In genomic region chr13:25901460-25902376, GRCh38 we compare ENCODE assay signal across 8 cellular contexts.
DNase-seq lines count a peak whose midpoint lies in the region; ATAC-seq, FAIRE-seq and TF ChIP-seq lines count a peak whose summit lies in the region.

No MANE protein-coding gene starts in this region.

- H3K9me3 ChIP-seq in GM12878 (replicated peaks; ENCODE audit: control insufficient read depth, insufficient read depth, low read length): peaks cover 4% of the 10 kb centered on the region; the same call in 2 of the 3 replicates

- BruUV-seq in GM12878 (replicated peaks; lab: Mats Ljungman, UMichigan): no TSS peak

- TF ChIP-seq EP300 in GM12878 (IDR thresholded peaks at IDR 0.05; ENCODE audit: borderline replicate concordance in 1 of 2, control insufficient read depth in 1 of 2, low read depth in 2 of 2, low read length in 2 of 2): peak; percentile 60 to 87; a peak in 3 of 4 replicates

- H3K27ac ChIP-seq in GM12878 (ENCODE audit: control insufficient read depth, insufficient read depth): no peak overlapping the region

- peak; percentile 23 for FAIRE-seq in GM12878 (lab: Jason Lieb, UNC)

- H3K9ac ChIP-seq in GM12878 (ENCODE audit: control insufficient read depth, insufficient read depth, low read length): no peak overlapping the region

- no peaks in the 10 kb centered on the region for H3K79me2 ChIP-seq in GM12878 (ENCODE audit: control insufficient read depth, insufficient read depth, low read length)

- POLR2A ChIA-PET in GM12878 (lab: Charles Lee): no interaction called here

- peak; percentile 98 for ATAC-seq in GM21723 (IDR thresholded peaks at IDR 0.05; ENCODE audit: unreplicated experiment)
- ATAC-seq in GM12878: peak; percentile 90

- no peak overlapping the region for H2AFZ ChIP-seq in GM12878 (ENCODE audit: control insufficient read depth, low read depth, low read length)

- RAD21 ChIA-PET in GM12878 (lab: Charles Lee; ENCODE audit: unreplicated experiment): interaction anchor here (0.9 kb wide), 1 partner anchor 64 kb away, joined by 3 read pairs; no protein-coding TSS in a partner anchor

- H3K4me2 ChIP-seq in GM12878 (ENCODE audit: control insufficient read depth, insufficient read depth): no peak overlapping the region

- SMC1A ChIA-PET in GM12878 (lab: Charles Lee; ENCODE audit: uncharacterized antibody, unreplicated experiment): no interaction called here

- DNase-seq in NCI-H82 (lab: John Stamatoyannopoulos, UW) (peak; percentile 17), NCI-H82 treated with DMSO at 0.1 percent for 48 hours (lab: John Stamatoyannopoulos, UW; ENCODE audit: unreplicated experiment) (no peak), MV-4-11 (lab: John Stamatoyannopoulos, UW) (peak; percentile 79), GM12878 (ENCODE audit: low read depth, low spot score) (peak; percentile 75), pulmonary artery endothelial cell (ENCODE audit: low read depth, low spot score) (peak; percentile 24), hypothalamus (lab: John Stamatoyannopoulos, UW) (no peak)
- DNase-seq in effector CD8-positive, alpha-beta T cell (lab: John Stamatoyannopoulos, UW): no peak

- H4K20me1 ChIP-seq in GM12878 (ENCODE audit: control insufficient read depth, insufficient read depth): no peaks in the 10 kb centered on the region

- no peak overlapping the region for H3K4me3 ChIP-seq in GM12878

- intact Hi-C loops in GM12878 (cut with micrococcal nuclease; ENCODE audit: unreplicated experiment): no loop called here

- TF ChIP-seq CTCF in GM12878 (IDR thresholded peaks at IDR 0.05 in 2 of 3, conservative IDR thresholded peaks at IDR 0.05 in 1 of 3; ENCODE audit: control insufficient read depth in 2 of 3, extremely low read depth in 1 of 3, insufficient read depth in 1 of 3, low read depth in 3 of 3, low read length in 3 of 3): no peak

- no peaks in the 10 kb centered on the region for H3K36me3 ChIP-seq in GM12878 (ENCODE audit: control insufficient read depth in 2 of 2, insufficient read depth in 2 of 2, low read length in 1 of 2)

- TF ChIP-seq POLR2A in GM12878 (IDR thresholded peaks at IDR 0.05; ENCODE audit: low read depth, low read length): no peak

- WGBS in GM12878 (ENCODE audit: insufficient coverage, insufficient replicate concordance, low lambda C conversion rate, missing lambda C conversion rate): 12% methylated on average over 10 of the region's 10 CpGs

- H3K4me1 ChIP-seq in GM12878 (ENCODE audit: control insufficient read depth, insufficient read depth, low read length): peaks cover 12% of the 10 kb centered on the region

- no peaks in the 10 kb centered on the region for H3K27me3 ChIP-seq in GM12878 (replicated peaks in 1 of 2; ENCODE audit: control insufficient read depth in 2 of 2, insufficient read depth in 2 of 2, low read length in 1 of 2)

- TF ChIP-seq RAD21 in GM12878 (IDR thresholded peaks at IDR 0.05; ENCODE audit: insufficient read depth, low read depth, low read length): no peak

- in situ Hi-C loops in GM12878 (cut with MboI): no loop called here

- CTCF ChIA-PET in GM12878 (lab: Yijun Ruan, JAX): interaction anchor here (0.6 kb wide), 1 partner anchor 120 kb away, joined by 3 read pairs; no protein-coding TSS in a partner anchor

TF ChIP-seq in GM12878, 131 proteins besides CTCF, POLR2A, EP300 and RAD21 (continues in another document):
- TF ChIP-seq GABPA (IDR thresholded peaks at IDR 0.05; ENCODE audit: low read depth): peak; percentile 40; the same call in 1 of the 2 replicates
- TF ChIP-seq MEF2B (IDR thresholded peaks at IDR 0.05; ENCODE audit: partially characterized antibody, poor library complexity, severe bottlenecking): peak; percentile 38
- TF ChIP-seq PKNOX1 (IDR thresholded peaks at IDR 0.05): peak; percentile 88
- peak; percentile 78 for TF ChIP-seq E2F4 (IDR thresholded peaks at IDR 0.05; ENCODE audit: low read depth, low read length)
- no peak for TF ChIP-seq NR2C2 (IDR thresholded peaks at IDR 0.05; ENCODE audit: borderline replicate concordance, control insufficient read depth, insufficient read length, low read depth)
- TF ChIP-seq SPI1 (IDR thresholded peaks at IDR 0.05; ENCODE audit: borderline replicate concordance, insufficient read depth, low read depth, low read length): peak; percentile 21; the same call in 1 of the 2 replicates
- peak; percentile 88 for TF ChIP-seq PBX3 (IDR thresholded peaks at IDR 0.05; ENCODE audit: insufficient replicate concordance, low read depth, low read length)
- peak; percentile 70; the same call in 1 of the 2 replicates for TF ChIP-seq BCL11A (IDR thresholded peaks at IDR 0.05; ENCODE audit: low read depth, low read length)
- peak; percentile 68; the same call in 1 of the 2 replicates for TF ChIP-seq SIN3A (IDR thresholded peaks at IDR 0.05; ENCODE audit: low read depth, low read length)
- TF ChIP-seq TBL1XR1 (IDR thresholded peaks at IDR 0.05; ENCODE audit: low read depth, low read length): 0 out of 2 replicates have a peak, but pooled peaks have one; percentile 56
- no peak for TF ChIP-seq YBX1 (IDR thresholded peaks at IDR 0.05)
- no peak for TF ChIP-seq MLLT1 (IDR thresholded peaks at IDR 0.05)
- no peak for TF ChIP-seq NFXL1 (IDR thresholded peaks at IDR 0.05; ENCODE audit: borderline replicate concordance)
- 0 out of 2 replicates have a peak, but pooled peaks have one; percentile 19 for TF ChIP-seq CREB1 (IDR thresholded peaks at IDR 0.05; ENCODE audit: low read depth)
- TF ChIP-seq NFIC (IDR thresholded peaks at IDR 0.05; ENCODE audit: low read depth, low read length): peak; percentile 53; the same call in 1 of the 2 replicates
- TF ChIP-seq IKZF2 (IDR thresholded peaks at IDR 0.05): peak in 1 of 2 experiments; percentile 35; a peak in 2 of 4 replicates
- TF ChIP-seq RUNX3 (IDR thresholded peaks at IDR 0.05; ENCODE audit: low read length): peak; percentile 91
- peak; percentile 45; the same call in 1 of the 2 replicates for TF ChIP-seq ATF2 (IDR thresholded peaks at IDR 0.05; ENCODE audit: low read length)
- no peak for TF ChIP-seq ZNF274 (IDR thresholded peaks at IDR 0.05; ENCODE audit: insufficient read depth, insufficient read length)
- TF ChIP-seq SUPT20H (IDR thresholded peaks at IDR 0.05; ENCODE audit: borderline replicate concordance, control insufficient read depth, low read depth, low read length): no peak
- peak; percentile 53; the same call in 1 of the 2 replicates for TF ChIP-seq CBFB (IDR thresholded peaks at IDR 0.05; ENCODE audit: low read depth)
- TF ChIP-seq BHLHE40 (IDR thresholded peaks at IDR 0.05; ENCODE audit: borderline replicate concordance in 1 of 2, low read depth in 2 of 2, low read length in 1 of 2): peak; percentile 17 to 19; a peak in 1 of 4 replicates
- peak; percentile 65; the same call in 1 of the 2 replicates for TF ChIP-seq ATF7 (IDR thresholded peaks at IDR 0.05; ENCODE audit: low read depth)

Comparison
In these comparisons a context has a peak if more than half of its experiments do, and no peak if none do; other contexts are left out.
1. DNase-seq: peak in NCI-H82 (single experiment), MV-4-11 (single experiment), GM12878 (single experiment) and pulmonary artery endothelial cell (single experiment); none in NCI-H82 treated with DMSO at 0.1 percent for 48 hours (single experiment), effector CD8-positive, alpha-beta T cell (single experiment) and hypothalamus (0 of 51).